8 cellular contexts compared by ENCODE assay signal in the genomic region with DNA sequence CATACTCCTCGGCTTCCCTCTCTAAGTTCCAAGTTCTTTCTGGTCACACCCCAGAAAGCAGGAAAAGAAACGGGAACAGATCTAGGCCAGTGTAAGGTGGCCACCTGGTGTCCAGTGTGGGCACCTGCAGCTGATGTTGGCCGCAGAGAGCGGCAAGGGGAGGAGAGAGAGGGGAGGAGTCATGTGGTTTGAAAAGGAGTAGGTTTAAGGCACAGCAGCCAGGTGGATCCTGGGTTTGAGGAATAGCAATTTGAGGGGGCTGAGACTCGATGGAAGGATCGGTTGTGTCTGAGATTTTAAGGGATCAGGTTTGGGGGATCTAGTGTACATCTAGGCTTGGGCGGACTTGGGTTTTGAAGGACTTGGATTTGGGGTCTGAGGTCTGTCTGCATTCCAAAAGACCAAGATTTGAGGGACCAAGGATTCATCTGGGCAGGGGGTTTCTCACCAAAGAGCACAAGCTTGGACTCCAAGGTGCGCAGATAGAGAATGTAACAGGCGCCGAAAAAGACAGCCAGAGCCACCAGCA. TPM values are rescaled to one million over a fixed set of nuclear protein-coding genes. Genes with fewer than 3 reads are reported as not detected.
DNase-seq lines count a peak whose midpoint lies in the region; ATAC-seq, FAIRE-seq and TF ChIP-seq lines count a peak whose summit lies in the region.

No MANE protein-coding gene starts in this region.

- FAIRE-seq in RCC 7860 (lab: Jason Lieb, UNC) (peak; percentile 75), GM12878 (lab: Jason Lieb, UNC) (peak; percentile 88)

- H3K9ac ChIP-seq in GM12878 (ENCODE audit: control insufficient read depth, insufficient read depth, low read length), result no peak overlapping the region; the same call in 1 of the 2 replicates

- H3K36me3 Mint-ChIP-seq in activated CD4-positive, alpha-beta T cell treated with anti-CD3 and anti-CD28 coated beads for 36 hours (ENCODE audit: low read depth), result no peaks in the 10 kb centered on the region

- no peak for TF ChIP-seq EP300 in GM12878 (IDR thresholded peaks at IDR 0.05; ENCODE audit: borderline replicate concordance in 1 of 2, control insufficient read depth in 1 of 2, low read depth in 2 of 2, low read length in 2 of 2)

- peak overlapping the region; percentile 86 for H3K4me2 ChIP-seq in GM12878 (ENCODE audit: control insufficient read depth, insufficient read depth)

- no peaks in the 10 kb centered on the region for H3K79me2 ChIP-seq in GM12878 (ENCODE audit: control insufficient read depth, insufficient read depth, low read length)

- intact Hi-C loops in activated CD4-positive, alpha-beta T cell treated with anti-CD3 and anti-CD28 coated beads for 36 hours (cut with DNase I, micrococcal nuclease), result loop anchor here (1.0 to 5.0 kb wide), 7 partner anchors 74 to 1794 kb away; partner anchors contain the start of genes BCKDHA (in 1 of the 2), DEDD2 (in 1 of the 2), EXOSC5 (in 1 of the 2) and MEGF8 (in 1 of the 2)
- intact Hi-C loops in GM12878 (cut with micrococcal nuclease; ENCODE audit: unreplicated experiment) (loop anchor here (5.0 kb wide), 1 partner anchor 166 kb away; no protein-coding TSS in a partner anchor), posterior vena cava (cut with DNase I) (no loop called here)

- H3K4me3 Mint-ChIP-seq in activated CD4-positive, alpha-beta T cell treated with anti-CD3 and anti-CD28 coated beads for 36 hours, result peak overlapping the region; percentile 81

- H3K9me3 ChIP-seq in GM12878 (replicated peaks; ENCODE audit: control insufficient read depth, insufficient read depth, low read length), result no peaks in the 10 kb centered on the region

- POLR2A ChIA-PET in activated CD4-positive, alpha-beta T cell treated with anti-CD3 and anti-CD28 coated beads for 36 hours (lab: Charles Lee), result interaction anchor here (1.0 to 1.6 kb wide), 3 partner anchors 12 to 97 kb away, joined by 4 to 6 read pairs (median 4); partner anchors contain the start of gene RPS19
- POLR2A ChIA-PET in GM12878 (lab: Charles Lee), result interaction anchor here (2.7 to 2.9 kb wide), 2 partner anchors 12 to 98 kb away, joined by 16 to 20 read pairs; partner anchors contain the start of gene RPS19

- H3K4me3 ChIP-seq in GM12878, result peak overlapping the region; percentile 89; the same call in 1 of the 2 replicates

- H3K4me1 ChIP-seq in GM12878 (ENCODE audit: control insufficient read depth, insufficient read depth, low read length), result peaks cover 12% of the 10 kb centered on the region

- 0% methylated on average over 10 of the region's 10 CpGs for WGBS in GM12878 (ENCODE audit: insufficient coverage, insufficient replicate concordance, low lambda C conversion rate, missing lambda C conversion rate)

- BruUV-seq in GM12878 (replicated peaks; lab: Mats Ljungman, UMichigan), result no TSS peak

- H3K9me3 Mint-ChIP-seq in activated CD4-positive, alpha-beta T cell treated with anti-CD3 and anti-CD28 coated beads for 36 hours (ENCODE audit: low read depth), result no peaks in the 10 kb centered on the region

- TF ChIP-seq RAD21 in GM12878 (IDR thresholded peaks at IDR 0.05; ENCODE audit: insufficient read depth, low read depth, low read length), result peak; percentile 80

- CTCF ChIA-PET in activated CD4-positive, alpha-beta T cell treated with anti-CD3 and anti-CD28 coated beads for 36 hours (lab: Charles Lee), result interaction anchor here (1.0 to 3.7 kb wide), 12 partner anchors 11 to 165 kb away, joined by 3 to 14 read pairs (median 6); partner anchors contain the start of gene RPS19
- CTCF ChIA-PET in GM12878 (lab: Yijun Ruan, JAX), result interaction anchor here (0.5 to 4.8 kb wide), 18 partner anchors 13 to 389 kb away, joined by 3 to 51 read pairs (median 4); partner anchors contain the start of genes CEACAM3 and RPS19

- RAD21 ChIA-PET in GM12878 (lab: Charles Lee; ENCODE audit: unreplicated experiment), result interaction anchor here (0.9 to 2.4 kb wide), 6 partner anchors 12 to 164 kb away, joined by 3 to 9 read pairs (median 6); partner anchors contain the start of gene RPS19

- no peak overlapping the region for H2AFZ ChIP-seq in GM12878 (ENCODE audit: control insufficient read depth, low read depth, low read length)

- H3K27ac ChIP-seq in GM12878 (ENCODE audit: control insufficient read depth, insufficient read depth), result no peak overlapping the region

- H3K27me3 Mint-ChIP-seq in activated CD4-positive, alpha-beta T cell treated with anti-CD3 and anti-CD28 coated beads for 36 hours, result no peaks in the 10 kb centered on the region

- in situ Hi-C loops in KBM-7 (cut with MboI; ENCODE audit: low pct_unique_long_range_greater_than_20kb, low sequenced_read_pairs) (no loop called here), GM12878 (cut with MboI) (no loop called here)

- H4K20me1 ChIP-seq in GM12878 (ENCODE audit: control insufficient read depth, insufficient read depth), result no peaks in the 10 kb centered on the region

- peak; percentile 68 for DNase-seq in activated CD4-positive, alpha-beta T cell treated with anti-CD3 and anti-CD28 coated beads for 36 hours
- DNase-seq in activated CD4-positive, alpha-beta T cell treated with anti-CD3 and anti-CD28 coated beads for 4 hours, result no peak
- peak; percentile 90 for DNase-seq in KBM-7
- DNase-seq in RCC 7860 (ENCODE audit: low spot score), result peak; percentile 77
- no peak for DNase-seq in GM12878 (ENCODE audit: low read depth, low spot score)
- DNase-seq in hepatic stellate cell (ENCODE audit: low spot score), result peak; percentile 91
- DNase-seq in posterior vena cava (ENCODE audit: low spot score), result peak; percentile 90
- DNase-seq in T-helper 9 cell, result no peak

- peak overlapping the region; percentile 73 for H3K27ac Mint-ChIP-seq in activated CD4-positive, alpha-beta T cell treated with anti-CD3 and anti-CD28 coated beads for 36 hours

- peak; percentile 42 for ATAC-seq in activated CD4-positive, alpha-beta T cell treated with anti-CD3 and anti-CD28 coated beads for 36 hours
- ATAC-seq in GM12878, result peak; percentile 74

- no peak for TF ChIP-seq POLR2A in GM12878 (IDR thresholded peaks at IDR 0.05; ENCODE audit: low read depth, low read length)

- SMC1A ChIA-PET in GM12878 (lab: Charles Lee; ENCODE audit: uncharacterized antibody, unreplicated experiment), result interaction anchor here (1.1 to 1.6 kb wide), 7 partner anchors 13 to 165 kb away, joined by 3 to 12 read pairs (median 4); partner anchors contain the start of gene RPS19

- peak; percentile 87 to 90 (median 89) for TF ChIP-seq CTCF in GM12878 (IDR thresholded peaks at IDR 0.05 in 2 of 3, conservative IDR thresholded peaks at IDR 0.05 in 1 of 3; ENCODE audit: control insufficient read depth in 2 of 3, extremely low read depth in 1 of 3, insufficient read depth in 1 of 3, low read depth in 3 of 3, low read length in 3 of 3)

- H3K27me3 ChIP-seq in GM12878 (replicated peaks in 1 of 2; ENCODE audit: control insufficient read depth in 2 of 2, insufficient read depth in 2 of 2, low read length in 1 of 2), result no peaks in the 10 kb centered on the region

- H3K4me1 Mint-ChIP-seq in activated CD4-positive, alpha-beta T cell treated with anti-CD3 and anti-CD28 coated beads for 36 hours, result peaks cover 16% of the 10 kb centered on the region

- H3K36me3 ChIP-seq in GM12878 (ENCODE audit: control insufficient read depth in 2 of 2, insufficient read depth in 2 of 2, low read length in 1 of 2), result no peaks in the 10 kb centered on the region

RNA-seq across cellular contexts. Expression of gene RABAC1, which starts 1.2 kb away (rescaled TPM):
- total RNA-seq in activated CD4-positive, alpha-beta T cell treated with anti-CD3 and anti-CD28 coated beads for 36 hours, result 10 to 100 TPM; 35.3 to 49.7 TPM
- 9.6 and 11.0 TPM in 2 replicates for total RNA-seq in GM12878 (2013; cell fraction: nucleolus; rRNA removed)
- total RNA-seq in GM12878 (2014; rRNA removed) (90.6 and 104 TPM in 2 replicates), GM12878 (2014; rRNA removed; fragmentation: Illumina TruSeq; extraction: Trizol) (14.1 and 15.6 TPM in 2 replicates), GM12878 (2021) (71.2 and 80.6 TPM in 2 replicates), posterior vena cava (100 to 1,000 TPM; 186 to 191 TPM)
- 57.5 TPM for polyA plus RNA-seq in GM12878 (2011; ENCODE audit: low read depth)
- polyA plus RNA-seq in GM12878 (2011; rRNA removed) (8.3 and 15.9 TPM in 2 replicates), GM12878 (2014; fragmentation: Illumina TruSeq; extraction: Trizol) (5.2 and 11.1 TPM in 2 replicates), GM12878 (2014; fragmentation: Nextera tagmentation; extraction: Ambion mirVana) (10 to 100 TPM; 10.9 to 27.3 TPM), GM12878 (2014; rRNA removed) (115 and 118 TPM in 2 replicates), GM12878 (2016; fragmentation: Nextera tagmentation; extraction: Ambion mirVana) (10 to 100 TPM; 86.9 to 90.4 TPM)
- 41.8 and 54.8 TPM in 2 replicates for polyA plus RNA-seq in GM12878 (2011; cell fraction: cytosol; rRNA removed)
- polyA plus RNA-seq in GM12878 (2011; cell fraction: nucleus; rRNA removed), result 25.1 and 27.7 TPM in 2 replicates
- polyA plus RNA-seq in GM12878 (2012), result 69.9 and 85.8 TPM in 2 replicates
- polyA minus RNA-seq in GM12878 (2011; rRNA and poly(A)+ RNA removed), result 11.8 and 16.9 TPM in 2 replicates
- polyA minus RNA-seq in GM12878 (2011; cell fraction: cytosol; rRNA and poly(A)+ RNA removed), result 4.4 and 4.8 TPM in 2 replicates
- polyA minus RNA-seq in GM12878 (2011; cell fraction: nucleus; rRNA and poly(A)+ RNA removed), result 7.6 and 12.1 TPM in 2 replicates

RNA-seq across cellular contexts. Expression of gene ERFL, which starts 29.7 kb away (rescaled TPM):
- 1 to 10 TPM; 1.7 to 1.9 TPM for total RNA-seq in activated CD4-positive, alpha-beta T cell treated with anti-CD3 and anti-CD28 coated beads for 36 hours
- 0.83 and 1.2 TPM in 2 replicates for total RNA-seq in GM12878 (2013; cell fraction: nucleolus; rRNA removed)
- total RNA-seq in GM12878 (2014; rRNA removed) (0.11 TPM in 1 of 2 replicates, not detected in the other), GM12878 (2014; rRNA removed; fragmentation: Illumina TruSeq; extraction: Trizol) (not detected in 2 replicates), GM12878 (2021) (0.10 and 0.19 TPM in 2 replicates), posterior vena cava (under 1 TPM in 1 of 2 donors, not detected in 1; 0.38 TPM)
- 0.46 TPM for polyA plus RNA-seq in GM12878 (2011; ENCODE audit: low read depth)
- polyA plus RNA-seq in GM12878 (2011; rRNA removed) (0.05 TPM in 1 of 2 replicates, not detected in the other), GM12878 (2014; fragmentation: Illumina TruSeq; extraction: Trizol) (0.04 TPM in 1 of 2 replicates, not detected in the other), GM12878 (2014; fragmentation: Nextera tagmentation; extraction: Ambion mirVana) (not detected), GM12878 (2014; rRNA removed) (0.10 TPM in 1 of 2 replicates, not detected in the other), GM12878 (2016; fragmentation: Nextera tagmentation; extraction: Ambion mirVana) (not detected)
- polyA plus RNA-seq in GM12878 (2011; cell fraction: cytosol; rRNA removed), result 0.04 and 0.10 TPM in 2 replicates
- 1.2 and 1.3 TPM in 2 replicates for polyA plus RNA-seq in GM12878 (2011; cell fraction: nucleus; rRNA removed)
- 1.00 and 1.4 TPM in 2 replicates for polyA plus RNA-seq in GM12878 (2012)
- not detected in 2 replicates for polyA minus RNA-seq in GM12878 (2011; rRNA and poly(A)+ RNA removed)
- not detected in 2 replicates for polyA minus RNA-seq in GM12878 (2011; cell fraction: cytosol; rRNA and poly(A)+ RNA removed)
- 0.24 TPM in 1 of 2 replicates, not detected in the other for polyA minus RNA-seq in GM12878 (2011; cell fraction: nucleus; rRNA and poly(A)+ RNA removed)

RNA-seq across cellular contexts. Expression of gene ATP1A3, which starts 36.1 kb away (rescaled TPM):
- total RNA-seq in activated CD4-positive, alpha-beta T cell treated with anti-CD3 and anti-CD28 coated beads for 36 hours, result 1 to 10 TPM; 1.8 TPM
- total RNA-seq in GM12878 (2013; cell fraction: nucleolus; rRNA removed), result 1.6 and 3.6 TPM in 2 replicates
- total RNA-seq in GM12878 (2014; rRNA removed), result 0.17 and 0.22 TPM in 2 replicates
- 0.09 and 0.22 TPM in 2 replicates for total RNA-seq in GM12878 (2014; rRNA removed; fragmentation: Illumina TruSeq; extraction: Trizol)
- 0.64 and 0.72 TPM in 2 replicates for total RNA-seq in GM12878 (2021)
- 0.76 TPM for polyA plus RNA-seq in GM12878 (2011; ENCODE audit: low read depth)
- 0.20 TPM in 1 of 2 replicates, not detected in the other for polyA plus RNA-seq in GM12878 (2011; rRNA removed)
- polyA plus RNA-seq in GM12878 (2011; cell fraction: cytosol; rRNA removed), result 0.22 and 0.24 TPM in 2 replicates
- 0.73 and 0.85 TPM in 2 replicates for polyA plus RNA-seq in GM12878 (2011; cell fraction: nucleus; rRNA removed)
- 2.4 TPM in 2 replicates for polyA plus RNA-seq in GM12878 (2012)
- 0.06 and 0.37 TPM in 2 replicates for polyA plus RNA-seq in GM12878 (2014; fragmentation: Illumina TruSeq; extraction: Trizol)
- polyA plus RNA-seq in GM12878 (2014; fragmentation: Nextera tagmentation; extraction: Ambion mirVana), result not detected
- polyA plus RNA-seq in GM12878 (2014; rRNA removed), result 0.28 and 0.84 TPM in 2 replicates
- under 1 TPM; 0.39 to 0.86 TPM for polyA plus RNA-seq in GM12878 (2016; fragmentation: Nextera tagmentation; extraction: Ambion mirVana)
- 0.29 and 0.41 TPM in 2 replicates for polyA minus RNA-seq in GM12878 (2011; rRNA and poly(A)+ RNA removed)
- polyA minus RNA-seq in GM12878 (2011; cell fraction: cytosol; rRNA and poly(A)+ RNA removed), result 0.62 and 0.67 TPM in 2 replicates
- 0.24 and 0.38 TPM in 2 replicates for polyA minus RNA-seq in GM12878 (2011; cell fraction: nucleus; rRNA and poly(A)+ RNA removed)
- under 1 TPM in 1 of 2 donors, not detected in 1; 0.19 TPM for total RNA-seq in posterior vena cava

Comparison
In these comparisons a context has a peak if more than half of its experiments do, and no peak if none do; other contexts are left out.
1. DNase-seq: peak in activated CD4-positive, alpha-beta T cell treated with anti-CD3 and anti-CD28 coated beads for 36 hours (single experiment), KBM-7 (single experiment), RCC 7860 (single experiment), hepatic stellate cell (single experiment) and posterior vena cava (single experiment); none in activated CD4-positive, alpha-beta T cell treated with anti-CD3 and anti-CD28 coated beads for 4 hours (0 of 2), GM12878 (single experiment) and T-helper 9 cell (single experiment).
2. intact Hi-C loops: an anchor here in activated CD4-positive, alpha-beta T cell treated with anti-CD3 and anti-CD28 coated beads for 36 hours (1.0 to 5.0 kb wide) and GM12878 (5.0 kb wide); none called in posterior vena cava.